ENCODE assay signal across 8 cellular contexts in the genomic region with DNA sequence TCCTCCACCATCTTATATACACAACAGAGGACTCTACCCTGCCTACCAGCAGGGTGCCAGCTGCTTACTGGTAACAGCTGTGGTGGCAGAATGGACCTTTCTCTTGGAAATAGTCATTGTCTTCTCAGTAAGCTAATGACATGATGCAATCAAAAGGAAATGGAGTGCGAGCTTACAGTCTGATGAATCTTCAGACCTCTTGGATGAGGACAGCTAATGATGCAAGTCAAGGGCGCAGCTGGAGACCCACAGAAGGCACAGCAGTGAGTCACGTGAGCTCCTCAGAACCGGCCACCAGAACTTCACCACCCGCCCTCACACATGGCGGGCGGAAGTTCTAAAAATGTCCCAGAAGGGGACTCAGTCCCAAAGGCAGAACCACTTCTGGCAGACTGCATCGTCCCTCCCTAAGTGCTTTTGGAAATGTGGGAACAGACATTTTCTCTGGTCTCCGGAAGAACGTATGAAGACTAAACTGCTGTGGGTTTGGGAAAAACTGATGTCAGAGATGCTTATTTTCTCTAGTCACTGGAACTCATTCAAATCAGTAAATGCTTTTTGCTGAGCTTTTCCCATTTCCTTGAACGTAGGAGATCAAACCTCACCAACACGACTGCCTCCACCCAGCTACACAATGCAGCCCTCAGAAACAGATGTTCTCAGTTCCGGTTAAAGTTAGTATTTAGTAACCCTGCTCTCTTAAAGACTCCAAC.
DNase-seq lines count a peak whose midpoint lies in the region; ATAC-seq, FAIRE-seq and TF ChIP-seq lines count a peak whose summit lies in the region.

No MANE protein-coding gene starts in this region.

- TF ChIP-seq POLR2A in H1 (IDR thresholded peaks at IDR 0.05; ENCODE audit: control extremely low read depth in 1 of 2, low read depth in 2 of 2, low read length in 2 of 2) = no peak

- H3K27me3 Mint-ChIP-seq in immature natural killer cell (ENCODE audit: low read depth in 3 of 3) (peaks cover 0 to 3% (median 2%) of the 10 kb centered on the region in 3 donors), Calu3 (ENCODE audit: unreplicated experiment) (no peaks in the 10 kb centered on the region)

- TF ChIP-seq RAD21 in H1 (IDR thresholded peaks at IDR 0.05 in 1 of 2, conservative IDR thresholded peaks at IDR 0.05 in 1 of 2; ENCODE audit: low read depth in 2 of 2, low read length in 2 of 2) = no peak

- H4K8ac ChIP-seq in H1 (ENCODE audit: extremely low read depth, insufficient read depth, low read length) = peak overlapping the region; percentile 60; the same call in 1 of the 2 replicates

- no peak overlapping the region for H2BK15ac ChIP-seq in H1 (ENCODE audit: low read length)

- H4K5ac ChIP-seq in H1 (ENCODE audit: insufficient read length, low read depth, low read length) = no peak overlapping the region

- no peak overlapping the region for H3K9ac ChIP-seq in H1 (replicated peaks in 1 of 4; ENCODE audit: extremely low read depth in 1 of 4, low read depth in 3 of 4, low read length in 3 of 4)

- no TSS peak for BruUV-seq in Calu3 (replicated peaks; lab: Mats Ljungman, UMichigan)

- no peak for TF ChIP-seq CTCF in H1 (IDR thresholded peaks at IDR 0.05; ENCODE audit: control extremely low read depth in 1 of 3, insufficient read depth in 1 of 3, low read depth in 1 of 3, low read length in 3 of 3)
- TF ChIP-seq CTCF in Calu3 (IDR thresholded peaks at IDR 0.05; ENCODE audit: unreplicated experiment) = no peak

- H3K18ac ChIP-seq in H1 (ENCODE audit: extremely low read depth, low read length) = peak overlapping the region; percentile 1; the same call in 1 of the 2 replicates

- no peak overlapping the region for H3K23ac ChIP-seq in H1 (ENCODE audit: insufficient read length)

- 0 out of 2 replicates have a peak overlapping the region, but pooled peaks have one; percentile 67 for H2AK5ac ChIP-seq in H1 (ENCODE audit: low read depth, low read length)

- intact Hi-C loops in Calu3 (cut with micrococcal nuclease; ENCODE audit: unreplicated experiment) = no loop called here

- H3K4me3 Mint-ChIP-seq in immature natural killer cell = no peak overlapping the region
- H3K4me3 Mint-ChIP-seq in Calu3 (ENCODE audit: low read depth, unreplicated experiment) = no peak overlapping the region

- no peaks in the 10 kb centered on the region for H4K20me1 ChIP-seq in H1 (replicated peaks in 1 of 2; ENCODE audit: control insufficient read depth in 1 of 2, insufficient read depth in 2 of 2, low read length in 2 of 2)

- no peaks in the 10 kb centered on the region for H3K36me3 Mint-ChIP-seq in immature natural killer cell
- H3K36me3 Mint-ChIP-seq in Calu3 (ENCODE audit: insufficient read depth, unreplicated experiment) = no peaks in the 10 kb centered on the region

- H3K4me1 ChIP-seq in H1 (replicated peaks in 1 of 4; ENCODE audit: control insufficient read depth in 3 of 4, insufficient read depth in 4 of 4, low read length in 3 of 4) = peaks cover 0 to 6% (median 2%) of the 10 kb centered on the region in 4 experiments; a peak in 3 of 7 replicates

- no peaks in the 10 kb centered on the region for H3K79me1 ChIP-seq in H1 (ENCODE audit: low read depth, low read length)

- no peak for TF ChIP-seq EP300 in H1 (IDR thresholded peaks at IDR 0.05; ENCODE audit: borderline replicate concordance in 1 of 2, low read depth in 2 of 2, low read length in 2 of 2)

- H2BK120ac ChIP-seq in H1 (replicated peaks; ENCODE audit: low read depth, low read length) = no peak overlapping the region

- CTCF ChIA-PET in H1 (lab: Charles Lee; ENCODE audit: partially characterized antibody) = interaction anchor here (0.6 to 1.6 kb wide), 6 partner anchors 24 to 522 kb away, joined by 3 to 4 read pairs (median 4); no protein-coding TSS in a partner anchor
- CTCF ChIA-PET in Calu3 (lab: Charles Lee) = no interaction called here

- no peak overlapping the region for H3K14ac ChIP-seq in H1 (ENCODE audit: insufficient read length)

- no peak overlapping the region for H4K91ac ChIP-seq in H1 (replicated peaks; ENCODE audit: insufficient read length, low read length)

- WGBS in H1 (ENCODE audit: extremely low coverage in 1 of 2, insufficient coverage in 1 of 2, insufficient read length in 1 of 2, insufficient replicate concordance in 2 of 2, low coverage in 1 of 2, low lambda C conversion rate in 2 of 2, missing lambda C conversion rate in 1 of 2), 2 experiments = 91% methylated on average over 13 of the region's 13 CpGs; no CpG with 5 or more reads in 1 of the 2 experiments

- peak overlapping the region in 1 of 2 experiments; percentile 9; a peak in 1 of 4 replicates for H3K4me2 ChIP-seq in H1 (ENCODE audit: insufficient read depth in 1 of 2, low read depth in 2 of 2, low read length in 2 of 2)

- H3K9me3 Mint-ChIP-seq in immature natural killer cell (no peaks in the 10 kb centered on the region), Calu3 (ENCODE audit: low read depth, unreplicated experiment) (no peaks in the 10 kb centered on the region)

- no peaks in the 10 kb centered on the region for H3K36me3 ChIP-seq in H1 (ENCODE audit: control insufficient read depth in 2 of 4, insufficient read depth in 4 of 4, low read length in 3 of 4)

- no peak for ATAC-seq in HG02852 (IDR thresholded peaks at IDR 0.05; ENCODE audit: unreplicated experiment)

- H2BK5ac ChIP-seq in H1 (ENCODE audit: low read depth, low read length) = peak overlapping the region; percentile 86; the same call in 1 of the 2 replicates

- H2AFZ ChIP-seq in H1 (ENCODE audit: low read length) = peak overlapping the region; percentile 78; the same call in 1 of the 2 replicates

- no peaks in the 10 kb centered on the region for H3K9me3 ChIP-seq in H1 (ENCODE audit: insufficient read depth in 2 of 2, low read depth in 1 of 2, low read length in 1 of 2)

- no peak overlapping the region for H3K27ac ChIP-seq in H1 (ENCODE audit: low read depth, low read length)

- no peaks in the 10 kb centered on the region; the same call in 1 of the 2 replicates for H3K23me2 ChIP-seq in H1 (ENCODE audit: low read depth, low read length)

- H3K27ac Mint-ChIP-seq in immature natural killer cell (no peak overlapping the region), Calu3 (ENCODE audit: unreplicated experiment) (no peak overlapping the region)

- H3K56ac ChIP-seq in H1 (replicated peaks; ENCODE audit: insufficient read length, low read depth, low read length) = no peak overlapping the region

- H2BK12ac ChIP-seq in H1 (ENCODE audit: low read depth, low read length) = peak overlapping the region; percentile 64

- peaks cover 0 to 3% of the 10 kb centered on the region in 2 donors for H3K4me1 Mint-ChIP-seq in immature natural killer cell
- no peaks in the 10 kb centered on the region for H3K4me1 Mint-ChIP-seq in Calu3 (ENCODE audit: low read depth, unreplicated experiment)

- POLR2A ChIA-PET in H1 (lab: Charles Lee; ENCODE audit: partially characterized antibody) = interaction anchor here (0.8 to 1.5 kb wide), 2 partner anchors 11 to 44 kb away, joined by 3 to 4 read pairs; no protein-coding TSS in a partner anchor

- DNase-seq in DMS 273 treated with DMSO at 0.1 percent for 48 hours (lab: John Stamatoyannopoulos, UW) = peak; percentile 34
- DNase-seq in NOMO-1 (lab: John Stamatoyannopoulos, UW; ENCODE audit: unreplicated experiment in 2 of 2) = peak; percentile 61 to 82
- peak in 1 of 2 experiments; percentile 17 for DNase-seq in H1 (ENCODE audit: low read depth in 1 of 2, low spot score in 2 of 2)
- peak; percentile 94 for DNase-seq in myocyte (ENCODE audit: low read depth)
- DNase-seq in HPDE6-E6E7 (ENCODE audit: extremely low spot score) = no peak
- no peak for DNase-seq in immature natural killer cell
- DNase-seq in Calu3 = no peak

- H3K4ac ChIP-seq in H1 (replicated peaks; ENCODE audit: insufficient read length, low read depth, low read length) = no peak overlapping the region

- H3K79me2 ChIP-seq in H1 (ENCODE audit: control insufficient read depth in 1 of 2, insufficient read depth in 2 of 2, low read length in 2 of 2) = no peaks in the 10 kb centered on the region

- H2BK20ac ChIP-seq in H1 (ENCODE audit: low read length) = peak overlapping the region; percentile 62; the same call in 1 of the 2 replicates

- no peak for FAIRE-seq in H1 (lab: Jason Lieb, UNC)

- no peak overlapping the region for H3K4me3 ChIP-seq in H1 (ENCODE audit: extremely low read depth in 1 of 4, insufficient read depth in 2 of 4, low read depth in 3 of 4, low read length in 4 of 4)

- H3K27me3 ChIP-seq in H1 (replicated peaks in 1 of 4; ENCODE audit: control insufficient read depth in 3 of 4, extremely low read depth in 1 of 4, insufficient read depth in 3 of 4, low read length in 3 of 4) = no peaks in the 10 kb centered on the region

TF ChIP-seq in H1, 55 proteins besides CTCF, POLR2A, EP300 and RAD21:
- TF ChIP-seq BRCA1 (IDR thresholded peaks at IDR 0.05; ENCODE audit: low read depth, low read length) (no peak), SAP30 (IDR thresholded peaks at IDR 0.05; ENCODE audit: insufficient read depth, insufficient replicate concordance, low read length) (no peak), JUND (IDR thresholded peaks at IDR 0.05; ENCODE audit: low read length) (0 out of 2 replicates have a peak, but pooled peaks have one; percentile 43), CEBPB (IDR thresholded peaks at IDR 0.05; ENCODE audit: low read depth, low read length) (peak; percentile 92), RBBP5 (IDR thresholded peaks at IDR 0.05; ENCODE audit: borderline replicate concordance, low read depth, low read length) (no peak), TCF12 (IDR thresholded peaks at IDR 0.05; ENCODE audit: low read depth, low read length) (peak; percentile 79; the same call in 1 of the 2 replicates)
- TF ChIP-seq, protein P1, sequence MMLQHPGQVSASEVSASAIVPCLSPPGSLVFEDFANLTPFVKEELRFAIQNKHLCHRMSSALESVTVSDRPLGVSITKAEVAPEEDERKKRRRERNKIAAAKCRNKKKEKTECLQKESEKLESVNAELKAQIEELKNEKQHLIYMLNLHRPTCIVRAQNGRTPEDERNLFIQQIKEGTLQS (IDR thresholded peaks at IDR 0.05; ENCODE audit: insufficient read depth, low read depth, low read length) = 0 out of 2 replicates have a peak, but pooled peaks have one; percentile 19

Comparison
In these comparisons a context has a peak if more than half of its experiments do, and no peak if none do; other contexts are left out.
1. DNase-seq: peak in DMS 273 treated with DMSO at 0.1 percent for 48 hours (single experiment), NOMO-1 (2 of 2) and myocyte (single experiment); none in HPDE6-E6E7 (single experiment), immature natural killer cell (0 of 3) and Calu3 (single experiment).